In genomic region chr9:73573235-73573634, GRCh38 we compare ENCODE assay signal across 19 cellular contexts.
DNase-seq lines count a peak whose midpoint lies in the region; ATAC-seq and TF ChIP-seq lines count a peak whose summit lies in the region.
"Had no signal": no experiment of that assay in that cellular context is flagged by ENCODE, and none has a peak within 500 bp of the region (broad histone marks: within the 10 kb centered on the region; RNA-seq: fewer than 3 reads in every experiment).

No MANE protein-coding gene starts in this region.

- peaks cover 0 to 4% of the 10 kb centered on the region in 2 donors for H3K4me1 ChIP-seq in neuronal stem cell (ENCODE audit: control insufficient read depth in 2 of 2, insufficient read depth in 1 of 2, low read depth in 1 of 2, low read length in 2 of 2)
- H3K4me1 ChIP-seq: HAP-1 had no signal

- no peak overlapping the region for H3K18ac ChIP-seq in neuronal stem cell (ENCODE audit: low read length)

- no peak overlapping the region for H4K91ac ChIP-seq in neuronal stem cell (ENCODE audit: low read depth, low read length, poor library complexity)

- TF ChIP-seq CTCF in VCaP (conservative IDR thresholded peaks at IDR 0.05) = no peak

- no peak overlapping the region for H3K4ac ChIP-seq in neuronal stem cell (ENCODE audit: low read length)

- no peak overlapping the region for H2BK15ac ChIP-seq in neuronal stem cell (ENCODE audit: low read length)

- H3K79me1 ChIP-seq in neuronal stem cell (ENCODE audit: low read depth, low read length) = no peaks in the 10 kb centered on the region

- H3K4me2 ChIP-seq in neuronal stem cell (ENCODE audit: insufficient read depth, low read length, poor library complexity, severe bottlenecking) = no peak overlapping the region
- H3K4me2 ChIP-seq: GM23338 had no signal

- peak overlapping the region; percentile 65 for H3K27ac ChIP-seq in VCaP
- no peak overlapping the region for H3K27ac ChIP-seq in neuronal stem cell (replicated peaks; ENCODE audit: low read length)
- H3K27ac ChIP-seq: C4-2B had no signal

- H3K36me3 ChIP-seq in neuronal stem cell (replicated peaks in 1 of 2; ENCODE audit: control insufficient read depth in 2 of 2, insufficient read depth in 2 of 2, low read length in 2 of 2) = no peaks in the 10 kb centered on the region
- H3K36me3 ChIP-seq: HAP-1 had no signal

- no peak overlapping the region for H3K4me3 ChIP-seq in neuronal stem cell (ENCODE audit: low read length in 2 of 2)
- H3K4me3 ChIP-seq: GM23338, HAP-1 had no signal

- H2BK120ac ChIP-seq in neuronal stem cell (ENCODE audit: low read depth, low read length) = no peak overlapping the region

- H3K23ac ChIP-seq in neuronal stem cell (ENCODE audit: low read depth, low read length, poor library complexity) = no peak overlapping the region

- no peaks in the 10 kb centered on the region for H3K27me3 ChIP-seq in neuronal stem cell (ENCODE audit: control insufficient read depth in 3 of 3, insufficient read depth in 3 of 3, low read depth in 1 of 3, low read length in 3 of 3)

- WGBS in neuronal stem cell (ENCODE audit: extremely low coverage in 2 of 2, insufficient read length in 2 of 2, insufficient replicate concordance in 1 of 2), 2 donors = no CpG with 5 or more reads among the region's 4 CpGs

- no peak overlapping the region for H2AK5ac ChIP-seq in neuronal stem cell (ENCODE audit: low read depth, low read length)

- H3K9me3 ChIP-seq in neuronal stem cell (replicated peaks in 1 of 2; ENCODE audit: control insufficient read depth in 2 of 2, insufficient read depth in 1 of 2, low read depth in 1 of 2, low read length in 2 of 2) = no peaks in the 10 kb centered on the region
- H3K9me3 ChIP-seq: HAP-1 had no signal

- no peak overlapping the region for H3K14ac ChIP-seq in neuronal stem cell (ENCODE audit: low read length)

- DNase-seq in NCI-H1417 (lab: John Stamatoyannopoulos, UW) = peak in 2 of 3 experiments; percentile 9 to 39
- DNase-seq in NCI-H1417 treated with DMSO at 0.1 percent for 48 hours (lab: John Stamatoyannopoulos, UW) = no peak
- peak; percentile 2 to 48 for DNase-seq in NCI-H446 (lab: John Stamatoyannopoulos, UW)
- DNase-seq in neuronal stem cell (ENCODE audit: low spot score) = no peak
- no peak for DNase-seq in stimulated activated CD4-positive, alpha-beta T cell treated with anti-CD3 and anti-CD28 coated beads, Interleukin-4, amount 100 ng/mL, for 1 hour
- DNase-seq: AML-193; DMS79 treated with DMSO at 0.1 percent for 48 hours; Karpas-422; NCI-H2029 treated with DMSO at 0.1 percent for 48 hours; NCI-H510A; NK-92 treated with Interleukin-12 subunit alpha and Interleukin-12 subunit beta, amount 100 ng/mL, for 24 hours; T-cell had no signal

- no peak overlapping the region for H2BK12ac ChIP-seq in neuronal stem cell (ENCODE audit: low read length)

- no peak overlapping the region for H2BK5ac ChIP-seq in neuronal stem cell (ENCODE audit: low read length)

- H2AFZ ChIP-seq in neuronal stem cell (ENCODE audit: low read length) = peak overlapping the region; percentile 76
- H2AFZ ChIP-seq: GM23338 had no signal

- no peak overlapping the region for H4K8ac ChIP-seq in neuronal stem cell (ENCODE audit: low read depth, low read length)

- no peak overlapping the region for H3K9ac ChIP-seq in neuronal stem cell (ENCODE audit: low read depth, low read length, poor library complexity)

- ATAC-seq in GM18870 (IDR thresholded peaks at IDR 0.05; ENCODE audit: unreplicated experiment) (no peak), GM18511 (IDR thresholded peaks at IDR 0.05; ENCODE audit: unreplicated experiment) (no peak)
- ATAC-seq: GM23338, Panc1, T-cell had no signal

Comparison
In these comparisons a context has a peak if more than half of its experiments do, and no peak if none do; other contexts are left out.
1. DNase-seq: peak in NCI-H1417 (2 of 3) and NCI-H446 (2 of 2); none in NCI-H1417 treated with DMSO at 0.1 percent for 48 hours (single experiment), neuronal stem cell (single experiment) and stimulated activated CD4-positive, alpha-beta T cell treated with anti-CD3 and anti-CD28 coated beads, Interleukin-4, amount 100 ng/mL, for 1 hour (single experiment).